Comparison of ENCODE assay signal across 8 cellular contexts in genomic region chr19:44552324-44552723, GRCh38. TPM values are rescaled to one million over a fixed set of nuclear protein-coding genes. Genes with fewer than 3 reads are reported as not detected.
DNase-seq lines count a peak whose midpoint lies in the region; ATAC-seq and TF ChIP-seq lines count a peak whose summit lies in the region.

No MANE protein-coding gene starts in this region.

- no peaks in the 10 kb centered on the region for H3K36me3 Mint-ChIP-seq in neural crest cell (ENCODE audit: low read depth)

- peak; percentile 53 for TF ChIP-seq CTCF in astrocyte of the spinal cord (IDR thresholded peaks at IDR 0.05; ENCODE audit: low read depth, low read length)
- peak; percentile 66 for TF ChIP-seq CTCF in neural crest cell (conservative IDR thresholded peaks at IDR 0.05)

- in situ Hi-C loops in astrocyte of the spinal cord (cut with HindIII; ENCODE audit: low sequenced_read_pairs), result no loop called here

- peaks cover 43% of the 10 kb centered on the region for H3K27me3 Mint-ChIP-seq in neural crest cell (ENCODE audit: low read depth)

- no peaks in the 10 kb centered on the region for H3K4me1 Mint-ChIP-seq in neural crest cell

- no peak for ATAC-seq in HG03025 (IDR thresholded peaks at IDR 0.05; ENCODE audit: low FRiP score, unreplicated experiment)

- H3K4me3 ChIP-seq in astrocyte of the spinal cord (ENCODE audit: low read depth, low read length), result no peak overlapping the region

- peak; percentile 77 for DNase-seq in activated CD4-positive, alpha-beta T cell treated with anti-CD3 and anti-CD28 coated beads for 48 hours
- no peak for DNase-seq in activated CD4-positive, alpha-beta T cell treated with anti-CD3 and anti-CD28 coated beads for 1 hour
- DNase-seq in NCI-H446 treated with DMSO at 0.1 percent for 48 hours (lab: John Stamatoyannopoulos, UW), result peak; percentile 2
- DNase-seq in astrocyte of the spinal cord (ENCODE audit: low read depth, low spot score), result no peak
- peak; percentile 62 for DNase-seq in neural crest cell (ENCODE audit: low read depth, low spot score)
- DNase-seq in dedifferentiated amniotic fluid mesenchymal stem cell (ENCODE audit: extremely low spot score), result no peak
- no peak for DNase-seq in NCI-H187 treated with DMSO at 0.1 percent for 48 hours (lab: John Stamatoyannopoulos, UW)

- peaks cover 2% of the 10 kb centered on the region for H3K9me3 Mint-ChIP-seq in neural crest cell

- H3K27ac Mint-ChIP-seq in neural crest cell (ENCODE audit: unreplicated experiment), result no peak overlapping the region

- H3K4me3 Mint-ChIP-seq in neural crest cell, result no peak overlapping the region

RNA-seq across cellular contexts. Expression of gene CEACAM20, which starts 22.8 kb away (rescaled TPM):
- not detected in 2 replicates for total RNA-seq in neural crest cell

RNA-seq across cellular contexts. Expression of gene ZNF180, which starts 52.0 kb away (rescaled TPM):
- 14.6 and 16.2 TPM in 2 replicates for total RNA-seq in neural crest cell

Comparison
In these comparisons a context has a peak if more than half of its experiments do, and no peak if none do; other contexts are left out.
1. DNase-seq: peak in activated CD4-positive, alpha-beta T cell treated with anti-CD3 and anti-CD28 coated beads for 48 hours (single experiment), NCI-H446 treated with DMSO at 0.1 percent for 48 hours (single experiment) and neural crest cell (single experiment); none in activated CD4-positive, alpha-beta T cell treated with anti-CD3 and anti-CD28 coated beads for 1 hour (single experiment), astrocyte of the spinal cord (single experiment), dedifferentiated amniotic fluid mesenchymal stem cell (single experiment) and NCI-H187 treated with DMSO at 0.1 percent for 48 hours (single experiment).